8 cellular contexts compared by ENCODE assay signal in genomic region chr11:121655481-121656332, GRCh38.
DNase-seq lines count a peak whose midpoint lies in the region; FAIRE-seq and TF ChIP-seq lines count a peak whose summit lies in the region.

No MANE protein-coding gene starts in this region.

- H4K91ac ChIP-seq in neuronal stem cell (ENCODE audit: low read depth, low read length, poor library complexity), result no peak overlapping the region

- H3K36me3 Mint-ChIP-seq in activated naive CD4-positive, alpha-beta T cell treated with anti-CD3 and anti-CD28 coated beads for 36 hours (ENCODE audit: low read depth), result no peaks in the 10 kb centered on the region

- H3K27me3 ChIP-seq in SJSA1 (replicated peaks), result no peaks in the 10 kb centered on the region
- H3K27me3 ChIP-seq in neuronal stem cell (ENCODE audit: control insufficient read depth in 3 of 3, insufficient read depth in 3 of 3, low read depth in 1 of 3, low read length in 3 of 3), result peaks cover 0 to 25% (median 0%) of the 10 kb centered on the region in 3 experiments
- H3K27me3 ChIP-seq in subcutaneous abdominal adipose tissue (ENCODE audit: control insufficient read depth in 5 of 5, insufficient read depth in 4 of 5, low read length in 5 of 5), result peaks cover 0 to 4% (median 0%) of the 10 kb centered on the region in 5 donors

- H3K9me3 ChIP-seq in SJSA1 (replicated peaks) (no peaks in the 10 kb centered on the region), neuronal stem cell (replicated peaks in 1 of 2; ENCODE audit: control insufficient read depth in 2 of 2, insufficient read depth in 1 of 2, low read depth in 1 of 2, low read length in 2 of 2) (peaks cover 0 to 8% of the 10 kb centered on the region in 2 donors), subcutaneous abdominal adipose tissue (ENCODE audit: control insufficient read depth in 5 of 5, low read length in 5 of 5) (no peaks in the 10 kb centered on the region)

- FAIRE-seq in frontal cortex (lab: Jason Lieb, UNC), result no peak

- peaks cover 13% of the 10 kb centered on the region; the same call in 1 of the 2 replicates for H3K4me1 ChIP-seq in SJSA1 (replicated peaks)
- H3K4me1 ChIP-seq in neuronal stem cell (ENCODE audit: control insufficient read depth in 2 of 2, insufficient read depth in 1 of 2, low read depth in 1 of 2, low read length in 2 of 2), result peaks cover 11 to 19% of the 10 kb centered on the region in 2 donors
- H3K4me1 ChIP-seq in subcutaneous abdominal adipose tissue (ENCODE audit: control insufficient read depth in 5 of 5, insufficient read depth in 5 of 5, low read length in 5 of 5), result peaks cover 2 to 19% (median 18%) of the 10 kb centered on the region in 5 donors

- H3K4me3 ChIP-seq in SJSA1 (peak overlapping the region; percentile 41), neuronal stem cell (ENCODE audit: low read length in 2 of 2) (peak overlapping the region; percentile 44 to 47), subcutaneous abdominal adipose tissue (ENCODE audit: low read depth in 1 of 5, low read length in 5 of 5) (peak overlapping the region; percentile 59 to 68 (median 66))

- no peak overlapping the region for H2BK5ac ChIP-seq in neuronal stem cell (ENCODE audit: low read length)

- H2AK5ac ChIP-seq in neuronal stem cell (ENCODE audit: low read depth, low read length), result no peak overlapping the region

- WGBS in neuronal stem cell (ENCODE audit: extremely low coverage in 2 of 2, insufficient read length in 2 of 2, insufficient replicate concordance in 1 of 2), 2 donors, result no CpG with 5 or more reads among the region's 48 CpGs

- peak overlapping the region; percentile 26 for H3K27ac Mint-ChIP-seq in activated naive CD4-positive, alpha-beta T cell treated with anti-CD3 and anti-CD28 coated beads for 36 hours

- peaks cover 2% of the 10 kb centered on the region for H3K79me1 ChIP-seq in neuronal stem cell (ENCODE audit: low read depth, low read length)

- intact Hi-C loops in activated naive CD4-positive, alpha-beta T cell treated with anti-CD3 and anti-CD28 coated beads for 36 hours (cut with micrococcal nuclease), result loop anchor here (1.0 to 10.0 kb wide), 7 partner anchors 337 to 1199 kb away; no protein-coding TSS in a partner anchor

- no peak overlapping the region for H3K23ac ChIP-seq in neuronal stem cell (ENCODE audit: low read depth, low read length, poor library complexity)

- peak overlapping the region; percentile 68 for H3K18ac ChIP-seq in neuronal stem cell (ENCODE audit: low read length)

- H3K36me3 ChIP-seq in SJSA1, result no peaks in the 10 kb centered on the region
- no peaks in the 10 kb centered on the region for H3K36me3 ChIP-seq in neuronal stem cell (replicated peaks in 1 of 2; ENCODE audit: control insufficient read depth in 2 of 2, insufficient read depth in 2 of 2, low read length in 2 of 2)
- no peaks in the 10 kb centered on the region for H3K36me3 ChIP-seq in subcutaneous abdominal adipose tissue (ENCODE audit: control insufficient read depth in 5 of 5, insufficient read depth in 5 of 5, low read length in 5 of 5)

- no peak overlapping the region for H4K8ac ChIP-seq in neuronal stem cell (ENCODE audit: low read depth, low read length)

- no peak overlapping the region for H3K4ac ChIP-seq in neuronal stem cell (ENCODE audit: low read length)

- TF ChIP-seq CTCF in LNCAP (IDR thresholded peaks at IDR 0.05), result peak; percentile 77

- peak overlapping the region; percentile 74 for H3K4me3 Mint-ChIP-seq in activated naive CD4-positive, alpha-beta T cell treated with anti-CD3 and anti-CD28 coated beads for 36 hours

- H2BK120ac ChIP-seq in neuronal stem cell (ENCODE audit: low read depth, low read length), result no peak overlapping the region

- peaks cover 6% of the 10 kb centered on the region for H3K27me3 Mint-ChIP-seq in activated naive CD4-positive, alpha-beta T cell treated with anti-CD3 and anti-CD28 coated beads for 36 hours (ENCODE audit: low read depth)

- no peak overlapping the region for H2BK12ac ChIP-seq in neuronal stem cell (ENCODE audit: low read length)

- H3K4me1 Mint-ChIP-seq in activated naive CD4-positive, alpha-beta T cell treated with anti-CD3 and anti-CD28 coated beads for 36 hours (ENCODE audit: low read depth), result peaks cover 22% of the 10 kb centered on the region

- H3K27ac ChIP-seq in SJSA1, result peak overlapping the region; percentile 85
- peak overlapping the region; percentile 58 for H3K27ac ChIP-seq in neuronal stem cell (replicated peaks; ENCODE audit: low read length)
- H3K27ac ChIP-seq in subcutaneous abdominal adipose tissue (ENCODE audit: low read depth, low read length), result peak overlapping the region; percentile 96

- H2BK15ac ChIP-seq in neuronal stem cell (ENCODE audit: low read length), result no peak overlapping the region

- peak; percentile 97 for DNase-seq in EL
- DNase-seq in GOT3 (lab: John Stamatoyannopoulos, UW), result peak; percentile 29
- peak; percentile 75 to 78 for DNase-seq in SJSA1 (ENCODE audit: low read depth in 1 of 2, low spot score in 2 of 2)
- peak; percentile 82 for DNase-seq in activated naive CD4-positive, alpha-beta T cell treated with anti-CD3 and anti-CD28 coated beads for 36 hours
- peak; percentile 84 to 85 for DNase-seq in frontal cortex (ENCODE audit: low spot score in 2 of 2)
- peak; percentile 78 for DNase-seq in neuronal stem cell (ENCODE audit: low spot score)

- CTCF ChIA-PET in activated naive CD4-positive, alpha-beta T cell treated with anti-CD3 and anti-CD28 coated beads for 36 hours (lab: Charles Lee), result interaction anchor here (0.6 to 2.2 kb wide), 23 partner anchors 8 to 850 kb away, joined by 3 to 13 read pairs (median 4); no protein-coding TSS in a partner anchor

- H3K9ac ChIP-seq in neuronal stem cell (ENCODE audit: low read depth, low read length, poor library complexity) (no peak overlapping the region), subcutaneous abdominal adipose tissue (ENCODE audit: low read length in 5 of 5) (peak overlapping the region; percentile 68 to 84 (median 76))

- H3K14ac ChIP-seq in neuronal stem cell (ENCODE audit: low read length), result no peak overlapping the region

- no peaks in the 10 kb centered on the region for H3K9me3 Mint-ChIP-seq in activated naive CD4-positive, alpha-beta T cell treated with anti-CD3 and anti-CD28 coated beads for 36 hours

- peak overlapping the region; percentile 97 for H2AFZ ChIP-seq in neuronal stem cell (ENCODE audit: low read length)

- H3K4me2 ChIP-seq in neuronal stem cell (ENCODE audit: insufficient read depth, low read length, poor library complexity, severe bottlenecking), result peak overlapping the region; percentile 53

Comparison
In these comparisons a context has a peak if more than half of its experiments do, and no peak if none do; other contexts are left out.
1. Peak in every context shown above with its lines: DNase-seq, H3K4me3 ChIP-seq and H3K27ac ChIP-seq.
2. DNase-seq: peak in every context shown above with its lines; median percentile 97 in EL; 84 in frontal cortex; 82 in activated naive CD4-positive, alpha-beta T cell treated with anti-CD3 and anti-CD28 coated beads for 36 hours; 78 in neuronal stem cell; 76 in SJSA1; 29 in GOT3.